Comparison of ENCODE assay signal across 8 cellular contexts in genomic region chr15:76335129-76335850, GRCh38. TPM values are rescaled to one million over a fixed set of nuclear protein-coding genes. Genes with fewer than 3 reads are reported as not detected.
A peak's percentile ranks its signal among the peaks of the same experiment; 100 is the strongest.
DNase-seq lines count a peak whose midpoint lies in the region; ATAC-seq, FAIRE-seq and TF ChIP-seq lines count a peak whose summit lies in the region.

No MANE protein-coding gene starts in this region.

- 2% methylated on average over 45 of the region's 45 CpGs for WGBS in HUES64
- WGBS in K562 (ENCODE audit: insufficient coverage, low coverage, missing lambda C conversion rate), result 66% methylated on average over 28 of the region's 45 CpGs

- 0 out of 2 replicates have a peak, but pooled peaks cover 6% of the 10 kb centered on the region for H4K20me1 ChIP-seq in K562 (replicated peaks; ENCODE audit: control insufficient read depth, insufficient read depth, low read length)

- no peak for TF ChIP-seq CTCF in CD4-positive, alpha-beta T cell (IDR thresholded peaks at IDR 0.05)
- no peak for TF ChIP-seq CTCF in K562 (IDR thresholded peaks at IDR 0.05 in 2 of 3, conservative IDR thresholded peaks at IDR 0.05 in 1 of 3; ENCODE audit: insufficient read depth in 2 of 3, low read depth in 1 of 3, low read length in 3 of 3)

- DNase-seq in CD4-positive, alpha-beta T cell, result no peak
- no peak for DNase-seq in K562 (ENCODE audit: extremely low read depth in 1 of 4, low spot score in 3 of 4)
- peak in 1 of 9 donors; percentile 2 for DNase-seq in naive thymus-derived CD4-positive, alpha-beta T cell
- no peak for DNase-seq in stimulated activated CD4-positive, alpha-beta T cell treated with anti-CD3 and anti-CD28 coated beads, Interleukin-2, amount 100 ng/mL, for 48 hours
- DNase-seq in head of caudate nucleus, result no peak
- no peak for DNase-seq in ureter (ENCODE audit: low spot score)

- H3K27ac ChIP-seq in CD4-positive, alpha-beta T cell (ENCODE audit: low read depth, low read length), result no peak overlapping the region
- H3K27ac ChIP-seq in HUES64 (ENCODE audit: low read depth, low read length) (peak overlapping the region; percentile 13; the same call in 1 of the 2 replicates), K562 (ENCODE audit: extremely low read depth, low read depth, low read length) (peak overlapping the region; percentile 90)
- no peak overlapping the region for H3K27ac ChIP-seq in naive thymus-derived CD4-positive, alpha-beta T cell (ENCODE audit: low read depth, low read length)

- peak overlapping the region; percentile 97 for H3K4me2 ChIP-seq in K562 (ENCODE audit: insufficient read depth, low read length)

- no peaks in the 10 kb centered on the region for H3K36me3 ChIP-seq in HUES64 (ENCODE audit: insufficient read depth, low read length)
- peaks cover 17% of the 10 kb centered on the region; the same call in 2 of the 3 replicates for H3K36me3 ChIP-seq in K562 (ENCODE audit: control insufficient read depth, insufficient read depth, low read length)
- no peaks in the 10 kb centered on the region for H3K36me3 ChIP-seq in naive thymus-derived CD4-positive, alpha-beta T cell (ENCODE audit: control insufficient read depth in 2 of 3, insufficient read depth in 3 of 3, low read length in 3 of 3)

- H3K4me1 Mint-ChIP-seq in CD4-positive, alpha-beta T cell (ENCODE audit: low read depth), result peaks cover 50% of the 10 kb centered on the region
- peaks cover 36 to 49% (median 41%) of the 10 kb centered on the region in 7 donors for H3K4me1 Mint-ChIP-seq in naive thymus-derived CD4-positive, alpha-beta T cell

- peaks cover 36% of the 10 kb centered on the region for H3K79me2 ChIP-seq in K562 (ENCODE audit: control insufficient read depth, insufficient read depth, low read length)

- TF ChIP-seq EP300 in K562 (IDR thresholded peaks at IDR 0.05; ENCODE audit: low read length), result no peak

- no TSS peak for BruUV-seq in K562 (replicated peaks; lab: Mats Ljungman, UMichigan)

- peaks cover 80% of the 10 kb centered on the region for H3K27me3 ChIP-seq in CD4-positive, alpha-beta T cell (ENCODE audit: control insufficient read depth, insufficient read depth, low read length)
- H3K27me3 ChIP-seq in HUES64 (ENCODE audit: insufficient read depth, low read length), result peaks cover 69% of the 10 kb centered on the region
- no peaks in the 10 kb centered on the region for H3K27me3 ChIP-seq in K562 (ENCODE audit: control insufficient read depth in 2 of 2, insufficient read depth in 2 of 2, low read length in 2 of 2)
- peaks cover 11 to 41% of the 10 kb centered on the region in 2 donors for H3K27me3 ChIP-seq in naive thymus-derived CD4-positive, alpha-beta T cell (ENCODE audit: control insufficient read depth in 2 of 2, insufficient read depth in 2 of 2, low read length in 2 of 2)

- CTCF ChIA-PET in CD4-positive, alpha-beta T cell (lab: Charles Lee), result interaction anchor here (0.7 kb wide), 1 partner anchor 783 kb away, joined by 5 read pairs; no protein-coding TSS in a partner anchor
- CTCF ChIA-PET in K562 (lab: Yijun Ruan, JAX; ENCODE audit: low intra/inter-chr PET ratio), result interaction anchor here (0.6 kb wide), 1 partner anchor 137 kb away, joined by 3 read pairs; no protein-coding TSS in a partner anchor
- CTCF ChIA-PET in naive thymus-derived CD4-positive, alpha-beta T cell (lab: Charles Lee), result no interaction called here

- in situ Hi-C loops in K562 (cut with MboI), result no loop called here

- peak overlapping the region; percentile 78 for H3K4me3 Mint-ChIP-seq in CD4-positive, alpha-beta T cell
- H3K4me3 Mint-ChIP-seq in naive thymus-derived CD4-positive, alpha-beta T cell, result peak overlapping the region; percentile 53 to 84 (median 74)

- FAIRE-seq in K562 (lab: Jason Lieb, UNC), result peak; percentile 85

- no peak for ATAC-seq in CD4-positive, alpha-beta T cell (ENCODE audit: poor library complexity)
- no peak for ATAC-seq in K562
- no peak for ATAC-seq in naive thymus-derived CD4-positive, alpha-beta T cell
- ATAC-seq in GM21529 (IDR thresholded peaks at IDR 0.05; ENCODE audit: unreplicated experiment), result no peak

- peaks cover 83% of the 10 kb centered on the region for H3K27me3 Mint-ChIP-seq in CD4-positive, alpha-beta T cell
- peaks cover 67 to 78% (median 73%) of the 10 kb centered on the region in 5 donors for H3K27me3 Mint-ChIP-seq in naive thymus-derived CD4-positive, alpha-beta T cell

- H3K4me3 ChIP-seq in HUES64 (ENCODE audit: low read length), result peak overlapping the region; percentile 61
- peak overlapping the region; percentile 53 for H3K4me3 ChIP-seq in K562
- H3K4me3 ChIP-seq in naive thymus-derived CD4-positive, alpha-beta T cell (ENCODE audit: low read length), result peak overlapping the region; percentile 28

- H3K4me1 ChIP-seq in HUES64 (ENCODE audit: insufficient read depth, low read length), result peaks cover 6% of the 10 kb centered on the region; the same call in 1 of the 2 replicates
- peaks cover 11 to 52% of the 10 kb centered on the region in 2 experiments for H3K4me1 ChIP-seq in K562 (replicated peaks in 1 of 2; ENCODE audit: control insufficient read depth in 2 of 2, insufficient read depth in 2 of 2, low read length in 2 of 2)
- peaks cover 28 to 51% of the 10 kb centered on the region in 2 donors for H3K4me1 ChIP-seq in naive thymus-derived CD4-positive, alpha-beta T cell (ENCODE audit: control insufficient read depth in 2 of 2, insufficient read depth in 2 of 2, low read length in 2 of 2)

- no peak overlapping the region for H3K27ac Mint-ChIP-seq in CD4-positive, alpha-beta T cell
- H3K27ac Mint-ChIP-seq in naive thymus-derived CD4-positive, alpha-beta T cell, result peak overlapping the region in 2 of 9 donors; percentile 5 to 53

- peak overlapping the region; percentile 95 for H2AFZ ChIP-seq in K562 (ENCODE audit: low read depth, low read length)

- H3K9me3 ChIP-seq in CD4-positive, alpha-beta T cell (ENCODE audit: control insufficient read depth, low read length), result no peaks in the 10 kb centered on the region
- H3K9me3 ChIP-seq in HUES64 (ENCODE audit: insufficient read depth, low read depth, low read length) (no peaks in the 10 kb centered on the region), K562 (replicated peaks; ENCODE audit: control insufficient read depth, insufficient read depth, low read depth, low read length) (no peaks in the 10 kb centered on the region)
- no peaks in the 10 kb centered on the region for H3K9me3 ChIP-seq in naive thymus-derived CD4-positive, alpha-beta T cell (ENCODE audit: control insufficient read depth in 2 of 3, low read length in 3 of 3)

- no peak for TF ChIP-seq RAD21 in K562 (CRISPR knock-in tag; conservative IDR thresholded peaks at IDR 0.05 in 1 of 2, IDR thresholded peaks at IDR 0.05 in 1 of 2)

- intact Hi-C loops in CD4-positive, alpha-beta T cell (cut with DNase I, micrococcal nuclease), result loop anchor here in 1 of 2 experiments (5.0 kb wide), 1 partner anchor 48 kb away; no protein-coding TSS in a partner anchor
- intact Hi-C loops in K562 (cut with micrococcal nuclease) (loop anchor here (10.0 kb wide), 1 partner anchor 530 kb away; no protein-coding TSS in a partner anchor), head of caudate nucleus (cut with DNase I) (no loop called here)
- intact Hi-C loops in naive thymus-derived CD4-positive, alpha-beta T cell (cut with micrococcal nuclease), result loop anchor here in 1 of 2 donors (1.0 to 5.0 kb wide), 2 partner anchors 24 to 98 kb away; partner anchors contain the start of gene ETFA

- no peaks in the 10 kb centered on the region for H3K9me1 ChIP-seq in K562 (ENCODE audit: control insufficient read depth, insufficient read depth, low read length)

- POLR2A ChIA-PET in CD4-positive, alpha-beta T cell (lab: Charles Lee), result interaction anchor here (1.0 to 1.2 kb wide), 3 partner anchors 10 to 24 kb away, joined by 3 to 4 read pairs (median 4); partner anchors contain the start of gene ETFA
- POLR2A ChIA-PET in K562 (lab: Yijun Ruan, JAX), result interaction anchor here (0.5 to 2.3 kb wide), 11 partner anchors 9 to 768 kb away, joined by 3 to 18 read pairs (median 4); partner anchors contain the start of gene ETFA
- POLR2A ChIA-PET in naive thymus-derived CD4-positive, alpha-beta T cell (lab: Charles Lee), result interaction anchor here (0.7 kb wide), 1 partner anchor 18 kb away, joined by 3 read pairs; no protein-coding TSS in a partner anchor

- no peaks in the 10 kb centered on the region for H3K36me3 Mint-ChIP-seq in CD4-positive, alpha-beta T cell (ENCODE audit: low read depth)
- H3K36me3 Mint-ChIP-seq in naive thymus-derived CD4-positive, alpha-beta T cell, result peaks cover 0 to 13% (median 0%) of the 10 kb centered on the region in 5 donors

- H3K9ac ChIP-seq in HUES64 (ENCODE audit: low read depth, low read length), result peak overlapping the region; percentile 66; the same call in 1 of the 2 replicates
- H3K9ac ChIP-seq in K562 (ENCODE audit: insufficient read depth in 1 of 2, low read depth in 2 of 2, low read length in 2 of 2), result peak overlapping the region; percentile 84 to 89

- no peak for TF ChIP-seq POLR2A in K562 (conservative IDR thresholded peaks at IDR 0.05)

- H3K9me3 Mint-ChIP-seq in CD4-positive, alpha-beta T cell, result no peaks in the 10 kb centered on the region
- H3K9me3 Mint-ChIP-seq in naive thymus-derived CD4-positive, alpha-beta T cell, result peaks cover 0 to 4% (median 0%) of the 10 kb centered on the region in 11 donors

RNA-seq across cellular contexts. Expression of gene ISL2, which starts 1.3 kb away (rescaled TPM):
- not detected for total RNA-seq in CD4-positive, alpha-beta T cell
- polyA plus RNA-seq in HUES64 (2013, experiment 1 of 2), result not detected
- not detected for polyA plus RNA-seq in HUES64 (2013, experiment 2 of 2)
- total RNA-seq in K562 (2011; cell fraction: chromatin; rRNA removed; ENCODE audit: low replicate concordance), result 15.2 and 35.8 TPM in 2 replicates
- 27.8 and 28.4 TPM in 2 replicates for total RNA-seq in K562 (2011; cell fraction: nucleolus; rRNA removed)
- total RNA-seq in K562 (2011; cell fraction: nucleoplasm; rRNA removed), result 14.1 and 16.9 TPM in 2 replicates
- total RNA-seq in K562 (2014; rRNA removed), result 15.7 and 16.7 TPM in 2 replicates
- total RNA-seq in K562 (2014; rRNA removed; fragmentation: Illumina TruSeq; extraction: Trizol), result 2.9 and 3.4 TPM in 2 replicates
- total RNA-seq in K562 (2015; rRNA removed; fragmentation: Illumina TruSeq; extraction: Trizol), result 4.7 and 4.8 TPM in 2 replicates
- 17.6 and 23.7 TPM in 2 replicates for total RNA-seq in K562 (2021)
- polyA plus RNA-seq in K562 (2011; rRNA removed), result 4.0 and 5.7 TPM in 2 replicates
- 11.2 and 13.3 TPM in 2 replicates for polyA plus RNA-seq in K562 (2011; cell fraction: cytosol; rRNA removed)
- polyA plus RNA-seq in K562 (2011; cell fraction: nucleus; rRNA removed), result 44.7 and 63.1 TPM in 2 replicates
- polyA plus RNA-seq in K562 (2012), result 7.7 and 17.9 TPM in 2 replicates
- polyA plus RNA-seq in K562 (2014; fragmentation: Illumina TruSeq; extraction: Trizol), result 4.0 and 9.0 TPM in 2 replicates
- polyA plus RNA-seq in K562 (2014; fragmentation: Nextera tagmentation; extraction: Ambion mirVana), result under 1 TPM; 0.15 to 0.35 TPM
- 16.7 and 17.0 TPM in 2 replicates for polyA plus RNA-seq in K562 (2014; rRNA removed)
- 3.1 and 3.9 TPM in 2 replicates for polyA minus RNA-seq in K562 (2011; rRNA and poly(A)+ RNA removed)
- polyA minus RNA-seq in K562 (2011; cell fraction: cytosol; rRNA and poly(A)+ RNA removed), result 4.4 and 9.8 TPM in 2 replicates
- polyA minus RNA-seq in K562 (2011; cell fraction: nucleus; rRNA and poly(A)+ RNA removed), result 16.2 and 19.0 TPM in 2 replicates
- total RNA-seq in naive thymus-derived CD4-positive, alpha-beta T cell, result under 1 TPM in 3 of 5 experiments, not detected in 2; 0.21 to 0.51 (median 0.27) TPM
- polyA plus RNA-seq in naive thymus-derived CD4-positive, alpha-beta T cell, result not detected
- 0.62 TPM for total RNA-seq in ureter

RNA-seq across cellular contexts. Expression of gene ETFA, which starts 24.0 kb away (rescaled TPM):
- total RNA-seq in CD4-positive, alpha-beta T cell, result 10 to 100 TPM; 11.4 to 15.2 TPM
- polyA plus RNA-seq in HUES64 (2013, experiment 1 of 2), result 61.9 TPM
- 61.7 TPM for polyA plus RNA-seq in HUES64 (2013, experiment 2 of 2)
- total RNA-seq in K562 (2011; cell fraction: chromatin; rRNA removed; ENCODE audit: low replicate concordance), result 146 and 261 TPM in 2 replicates
- 96.2 and 100 TPM in 2 replicates for total RNA-seq in K562 (2011; cell fraction: nucleolus; rRNA removed)
- total RNA-seq in K562 (2011; cell fraction: nucleoplasm; rRNA removed), result 157 and 209 TPM in 2 replicates
- total RNA-seq in K562 (2014; rRNA removed) (161 and 191 TPM in 2 replicates), K562 (2014; rRNA removed; fragmentation: Illumina TruSeq; extraction: Trizol) (312 and 341 TPM in 2 replicates), K562 (2015; rRNA removed; fragmentation: Illumina TruSeq; extraction: Trizol) (210 and 240 TPM in 2 replicates), K562 (2021) (258 and 263 TPM in 2 replicates), ureter (123 TPM)
- polyA plus RNA-seq in K562 (2011; rRNA removed) (394 and 543 TPM in 2 replicates), K562 (2014; fragmentation: Illumina TruSeq; extraction: Trizol) (232 and 238 TPM in 2 replicates), K562 (2014; fragmentation: Nextera tagmentation; extraction: Ambion mirVana) (100 to 1,000 TPM; 130 to 134 TPM), K562 (2014; rRNA removed) (200 and 253 TPM in 2 replicates)
- 152 and 278 TPM in 2 replicates for polyA plus RNA-seq in K562 (2011; cell fraction: cytosol; rRNA removed)
- 72.1 and 126 TPM in 2 replicates for polyA plus RNA-seq in K562 (2011; cell fraction: nucleus; rRNA removed)
- 193 and 269 TPM in 2 replicates for polyA plus RNA-seq in K562 (2012)
- polyA minus RNA-seq in K562 (2011; rRNA and poly(A)+ RNA removed), result 348 and 381 TPM in 2 replicates
- 108 and 109 TPM in 2 replicates for polyA minus RNA-seq in K562 (2011; cell fraction: cytosol; rRNA and poly(A)+ RNA removed)
- polyA minus RNA-seq in K562 (2011; cell fraction: nucleus; rRNA and poly(A)+ RNA removed), result 49.1 and 73.3 TPM in 2 replicates
- total RNA-seq in naive thymus-derived CD4-positive, alpha-beta T cell, result 100 to 1,000 TPM in 1 of 5 experiments, 10 to 100 TPM in 4; 38.3 to 102 (median 47.8) TPM
- polyA plus RNA-seq in naive thymus-derived CD4-positive, alpha-beta T cell, result 100 to 1,000 TPM in 1 of 2 donors, 10 to 100 TPM in 1; 99.1 to 109 TPM

Comparison
In these comparisons a context has a peak if more than half of its experiments do, and no peak if none do; other contexts are left out.
1. H3K27ac ChIP-seq: peak in HUES64 (single experiment) and K562 (single experiment); none in CD4-positive, alpha-beta T cell (single experiment) and naive thymus-derived CD4-positive, alpha-beta T cell (single experiment).
2. Peak in every context shown above with its lines, with median percentiles within 50 percentile points of each other: H3K4me3 ChIP-seq.